In genomic region chr2:219544567-219544966, GRCh38 we compare ENCODE assay signal across 9 cellular contexts. TPM values are rescaled to one million over a fixed set of nuclear protein-coding genes. Genes with fewer than 3 reads are reported as not detected.
DNase-seq lines count a peak whose midpoint lies in the region; ATAC-seq and TF ChIP-seq lines count a peak whose summit lies in the region.
"Had no signal": no experiment of that assay in that cellular context is flagged by ENCODE, and none has a peak within 500 bp of the region (broad histone marks: within the 10 kb centered on the region; RNA-seq: fewer than 3 reads in every experiment).

No MANE protein-coding gene starts in this region.

- ATAC-seq in GM21447 (IDR thresholded peaks at IDR 0.05; ENCODE audit: unreplicated experiment) (no peak), HG03159 (IDR thresholded peaks at IDR 0.05; ENCODE audit: unreplicated experiment) (no peak)

- H3K4me2 ChIP-seq in GM23248 (ENCODE audit: unreplicated experiment), result peak overlapping the region; percentile 85

- TF ChIP-seq CTCF in RWPE1 (conservative IDR thresholded peaks at IDR 0.05; ENCODE audit: low read depth) (no peak), fibroblast of the aortic adventitia (IDR thresholded peaks at IDR 0.05; ENCODE audit: insufficient read depth, low read length) (no peak)

- no peaks in the 10 kb centered on the region for H3K4me1 ChIP-seq in GM23248 (ENCODE audit: insufficient read depth)

- in situ Hi-C loops in GM23248 (cut with MboI), result no loop called here

- WGBS in GM23248 (ENCODE audit: low coverage in 1 of 2, low lambda C conversion rate in 2 of 2, missing lambda C conversion rate in 2 of 2), 2 experiments, result 43 to 44% methylated on average over 9 of the region's 9 CpGs

- H3K9me2 ChIP-seq in GM23248 (ENCODE audit: insufficient read depth), result no peaks in the 10 kb centered on the region

- no peak for DNase-seq in GM23248
- DNase-seq in RWPE1 (ENCODE audit: low spot score), result no peak
- no peak for DNase-seq in fibroblast of the aortic adventitia (ENCODE audit: low read depth)
- DNase-seq in skeletal muscle cell (ENCODE audit: low read depth), result no peak
- DNase-seq in hepatic stellate cell (ENCODE audit: low spot score), result no peak
- no peak for DNase-seq in SW480 (ENCODE audit: low spot score)

- H2AFZ ChIP-seq in GM23248, result no peak overlapping the region

- no peak overlapping the region for H3K9ac ChIP-seq in GM23248

- peaks cover 30% of the 10 kb centered on the region for H3K79me2 ChIP-seq in GM23248 (ENCODE audit: insufficient read depth)

- peaks cover 11% of the 10 kb centered on the region; the same call in 1 of the 2 replicates for H3K36me3 ChIP-seq in GM23248 (ENCODE audit: low read depth)

- H3K27ac ChIP-seq in GM23248 (no peak overlapping the region), RWPE1 (peak overlapping the region; percentile 94; the same call in 1 of the 2 replicates)

- H3K4me3 ChIP-seq in GM23248, result peak overlapping the region; percentile 80
- peak overlapping the region; percentile 80 for H3K4me3 ChIP-seq in fibroblast of the aortic adventitia (ENCODE audit: low read depth, low read length)
- peak overlapping the region; percentile 88 for H3K4me3 ChIP-seq in skeletal muscle cell (ENCODE audit: low read depth, low read length)

- H4K20me1 ChIP-seq in GM23248 (ENCODE audit: insufficient read depth), result no peaks in the 10 kb centered on the region

- H3K9me3 ChIP-seq in GM23248 (ENCODE audit: low read depth), result no peaks in the 10 kb centered on the region

- H3F3A ChIP-seq in GM23248 (ENCODE audit: insufficient read depth), result peaks cover 9% of the 10 kb centered on the region

- CTCF ChIA-PET in RWPE1 (lab: Yijun Ruan, JAX), result interaction anchor here (0.7 to 1.1 kb wide), 2 partner anchors 12 to 131 kb away, joined by 3 to 6 read pairs; no protein-coding TSS in a partner anchor

- POLR2A ChIA-PET in RWPE1 (lab: Yijun Ruan, JAX; ENCODE audit: low non-redundant PET), result no interaction called here

- H3K27me3 ChIP-seq in GM23248 (replicated peaks; ENCODE audit: insufficient read depth), result no peaks in the 10 kb centered on the region

RNA-seq across cellular contexts. Expression of gene TMEM198, which starts 0.7 kb away (rescaled TPM):
- 5.8 and 6.2 TPM in 2 replicates for total RNA-seq in GM23248 (2014; rRNA removed; shearing (Covaris generic))
- 1.7 and 2.2 TPM in 2 replicates for polyA plus RNA-seq in GM23248 (2016; fragmentation: Nextera tagmentation; extraction: Ambion mirVana)
- total RNA-seq in fibroblast of the aortic adventitia (ENCODE audit: low replicate concordance), result 1.1 and 2.8 TPM in 2 replicates

RNA-seq across cellular contexts. Expression of gene CHPF, which starts 1.0 kb away (rescaled TPM):
- total RNA-seq in GM23248 (2014; rRNA removed; shearing (Covaris generic)), result 526 and 533 TPM in 2 replicates
- 174 and 179 TPM in 2 replicates for polyA plus RNA-seq in GM23248 (2016; fragmentation: Nextera tagmentation; extraction: Ambion mirVana)
- 62.4 and 271 TPM in 2 replicates for total RNA-seq in fibroblast of the aortic adventitia (ENCODE audit: low replicate concordance)

RNA-seq across cellular contexts. Expression of gene OBSL1, which starts 26.8 kb away (rescaled TPM):
- 68.7 and 84.9 TPM in 2 replicates for total RNA-seq in GM23248 (2014; rRNA removed; shearing (Covaris generic))
- 12.8 and 13.8 TPM in 2 replicates for polyA plus RNA-seq in GM23248 (2016; fragmentation: Nextera tagmentation; extraction: Ambion mirVana)
- 39.2 and 90.4 TPM in 2 replicates for total RNA-seq in fibroblast of the aortic adventitia (ENCODE audit: low replicate concordance)

RNA-seq across cellular contexts. Expression of gene INHA, which starts 27.5 kb away (rescaled TPM):
- total RNA-seq in GM23248 (2014; rRNA removed; shearing (Covaris generic)), result 0.11 TPM in 1 of 2 replicates, not detected in the other
- 0.19 and 0.36 TPM in 2 replicates for polyA plus RNA-seq in GM23248 (2016; fragmentation: Nextera tagmentation; extraction: Ambion mirVana)
- 0.18 and 2.0 TPM in 2 replicates for total RNA-seq in fibroblast of the aortic adventitia (ENCODE audit: low replicate concordance)
- total RNA-seq: glomerular endothelial cell had no signal

RNA-seq across cellular contexts. Expression of gene ASIC4, which starts 30.3 kb away (rescaled TPM):
- 0.13 and 0.43 TPM in 2 replicates for total RNA-seq in GM23248 (2014; rRNA removed; shearing (Covaris generic))
- not detected in 2 replicates for polyA plus RNA-seq in GM23248 (2016; fragmentation: Nextera tagmentation; extraction: Ambion mirVana)
- not detected in 2 replicates for total RNA-seq in fibroblast of the aortic adventitia (ENCODE audit: low replicate concordance)
- total RNA-seq: glomerular endothelial cell had no signal
